16 cellular contexts compared by ENCODE assay signal in genomic region chr1:93672477-93673158, GRCh38. TPM values are rescaled to one million over a fixed set of nuclear protein-coding genes. Genes with fewer than 3 reads are reported as not detected.
A peak's percentile ranks its signal among the peaks of the same experiment; 100 is the strongest.
DNase-seq lines count a peak whose midpoint lies in the region; ATAC-seq and TF ChIP-seq lines count a peak whose summit lies in the region.
"Had no signal": no experiment of that assay in that cellular context is flagged by ENCODE, and none has a peak within 500 bp of the region (broad histone marks: within the 10 kb centered on the region; RNA-seq: fewer than 3 reads in every experiment).

No MANE protein-coding gene starts in this region.

- intact Hi-C loops in Right ventricle myocardium inferior (cut with DNase I) (no loop called here), prostate gland (cut with DNase I) (no loop called here), vagina (cut with DNase I) (no loop called here)

- peak overlapping the region; percentile 46 to 54 for H3K27ac ChIP-seq in right atrium auricular region
- H3K27ac ChIP-seq in prostate gland = peak overlapping the region; percentile 11 to 41
- peak overlapping the region; percentile 74 for H3K27ac ChIP-seq in vagina
- H3K27ac ChIP-seq: foreskin keratinocyte, right lobe of liver had no signal

- H3K27me3 ChIP-seq in right atrium auricular region (no peaks in the 10 kb centered on the region), prostate gland (replicated peaks; ENCODE audit: insufficient read depth) (no peaks in the 10 kb centered on the region), vagina (no peaks in the 10 kb centered on the region)
- H3K27me3 ChIP-seq: foreskin keratinocyte, right lobe of liver had no signal

- TF ChIP-seq POLR2A in erythroblast (IDR thresholded peaks at IDR 0.05; ENCODE audit: low read length) (no peak), prostate gland (IDR thresholded peaks at IDR 0.05) (no peak), vagina (IDR thresholded peaks at IDR 0.05) (no peak)

- H3K4me3 ChIP-seq in right atrium auricular region (no peak overlapping the region), prostate gland (no peak overlapping the region), vagina (peak overlapping the region in 1 of 2 donors; percentile 0)
- H3K4me3 ChIP-seq: right lobe of liver had no signal

- peaks cover 0 to 95% of the 10 kb centered on the region in 2 donors for H3K4me1 ChIP-seq in right atrium auricular region
- H3K4me1 ChIP-seq in prostate gland (replicated peaks) = peaks cover 6% of the 10 kb centered on the region
- peaks cover 80% of the 10 kb centered on the region for H3K4me1 ChIP-seq in vagina

- no peaks in the 10 kb centered on the region for H3K9me3 ChIP-seq in right atrium auricular region
- H3K9me3 ChIP-seq in prostate gland = no peaks in the 10 kb centered on the region
- no peaks in the 10 kb centered on the region for H3K9me3 ChIP-seq in vagina
- H3K9me3 ChIP-seq: right lobe of liver had no signal

- H3K36me3 ChIP-seq in right atrium auricular region (peaks cover 2% of the 10 kb centered on the region), prostate gland (no peaks in the 10 kb centered on the region), vagina (no peaks in the 10 kb centered on the region)
- H3K36me3 ChIP-seq: right lobe of liver had no signal

- TF ChIP-seq CTCF in right atrium auricular region (IDR thresholded peaks at IDR 0.05) (no peak), prostate gland (IDR thresholded peaks at IDR 0.05) (no peak), vagina (IDR thresholded peaks at IDR 0.05) (no peak)

- ATAC-seq in Right ventricle myocardium inferior (no peak), GM19467 (IDR thresholded peaks at IDR 0.05; ENCODE audit: unreplicated experiment) (no peak), GM21737 (IDR thresholded peaks at IDR 0.05; ENCODE audit: unreplicated experiment) (no peak)
- ATAC-seq: foreskin keratinocyte, WTC11 had no signal

- DNase-seq in right atrium auricular region (ENCODE audit: low spot score) (no peak), Right ventricle myocardium inferior (ENCODE audit: missing footprints) (no peak), erythroblast (lab: John Stamatoyannopoulos, UW) (peak; percentile 27 to 61), prostate gland (ENCODE audit: low spot score) (no peak), vagina (ENCODE audit: extremely low spot score in 2 of 2) (no peak), NCI-H2196 treated with DMSO at 0.1 percent for 48 hours (lab: John Stamatoyannopoulos, UW; ENCODE audit: unreplicated experiment) (no peak)
- DNase-seq: activated naive CD4-positive, alpha-beta T cell treated with anti-CD3 and anti-CD28 coated beads, Interleukin-2, amount 50 U/mL, for 16 hours; DMS53; foreskin keratinocyte; islet precursor cell; NCI-H1930; NCI-H82 had no signal

- WGBS in prostate gland = 65% methylated on average over 5 of the region's 5 CpGs

RNA-seq across cellular contexts. Expression of gene BCAR3, which starts 9.0 kb away (rescaled TPM):
- 10 to 100 TPM; 12.7 to 19.3 TPM for total RNA-seq in right atrium auricular region
- 17.8 TPM for total RNA-seq in Right ventricle myocardium inferior
- 10 to 100 TPM; 22.9 to 52.8 TPM for total RNA-seq in prostate gland
- 22.8 TPM for total RNA-seq in vagina

Comparison
In these comparisons a context has a peak if more than half of its experiments do, and no peak if none do; other contexts are left out.
1. DNase-seq: peak in erythroblast (2 of 2); none in right atrium auricular region (single experiment), Right ventricle myocardium inferior (single experiment), prostate gland (single experiment), vagina (0 of 2) and NCI-H2196 treated with DMSO at 0.1 percent for 48 hours (single experiment).
2. Peak in every context shown above with its lines, with median percentiles within 50 percentile points of each other: H3K27ac ChIP-seq.